14 cellular contexts compared by ENCODE assay signal in the genomic region with DNA sequence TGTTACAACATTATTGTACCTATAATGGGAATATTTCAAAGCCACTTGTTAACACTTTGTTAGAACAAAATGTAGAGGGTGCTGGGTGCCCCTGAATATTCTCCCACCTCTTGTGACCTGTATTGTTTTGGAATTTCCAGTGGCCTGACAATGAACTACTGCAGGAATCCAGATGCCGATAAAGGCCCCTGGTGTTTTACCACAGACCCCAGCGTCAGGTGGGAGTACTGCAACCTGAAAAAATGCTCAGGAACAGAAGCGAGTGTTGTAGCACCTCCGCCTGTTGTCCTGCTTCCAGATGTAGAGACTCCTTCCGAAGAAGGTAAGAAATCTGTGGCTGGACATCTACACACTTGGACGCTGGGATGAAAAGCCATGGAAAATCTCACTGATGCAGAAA. TPM values are rescaled to one million over a fixed set of nuclear protein-coding genes. Genes with fewer than 3 reads are reported as not detected.
DNase-seq lines count a peak whose midpoint lies in the region; ATAC-seq and TF ChIP-seq lines count a peak whose summit lies in the region.
"Had no signal": no experiment of that assay in that cellular context is flagged by ENCODE, and none has a peak within 500 bp of the region (broad histone marks: within the 10 kb centered on the region; RNA-seq: fewer than 3 reads in every experiment).

No MANE protein-coding gene starts in this region.

- intact Hi-C loops in left colon (cut with DNase I, micrococcal nuclease): no loop called here

- DNase-seq in ELR (ENCODE audit: low read depth) (peak; percentile 6), islet precursor cell (peak; percentile 75), left colon (no peak), NOMO-1 treated with DMSO at 0.1 percent for 48 hours (lab: John Stamatoyannopoulos, UW; ENCODE audit: unreplicated experiment) (no peak)
- DNase-seq: activated CD8-positive, alpha-beta memory T cell treated with anti-CD3 and anti-CD28 coated beads, Interleukin-2, amount 50 U/mL, for 4 hours; erythroblast; naive thymus-derived CD8-positive, alpha-beta T cell; NCI-H69; T-helper 9 cell; upper lobe of right lung had no signal

- ATAC-seq in HG02798 (IDR thresholded peaks at IDR 0.05; ENCODE audit: poor library complexity, unreplicated experiment) (peak; percentile 41), SK-N-SH treated with all-trans-retinoic acid at 6 μM for 48 hours (peak; percentile 57), left colon (no peak), HG03432 (IDR thresholded peaks at IDR 0.05; ENCODE audit: unreplicated experiment) (no peak), HG02759 (IDR thresholded peaks at IDR 0.05; ENCODE audit: unreplicated experiment) (no peak)
- ATAC-seq: naive thymus-derived CD8-positive, alpha-beta T cell; upper lobe of right lung had no signal

TF ChIP-seq in SK-N-SH treated with all-trans-retinoic acid at 6 μM for 48 hours, 23 proteins besides CTCF, POLR2A, EP300 and RAD21:
- TF ChIP-seq, protein P1, sequence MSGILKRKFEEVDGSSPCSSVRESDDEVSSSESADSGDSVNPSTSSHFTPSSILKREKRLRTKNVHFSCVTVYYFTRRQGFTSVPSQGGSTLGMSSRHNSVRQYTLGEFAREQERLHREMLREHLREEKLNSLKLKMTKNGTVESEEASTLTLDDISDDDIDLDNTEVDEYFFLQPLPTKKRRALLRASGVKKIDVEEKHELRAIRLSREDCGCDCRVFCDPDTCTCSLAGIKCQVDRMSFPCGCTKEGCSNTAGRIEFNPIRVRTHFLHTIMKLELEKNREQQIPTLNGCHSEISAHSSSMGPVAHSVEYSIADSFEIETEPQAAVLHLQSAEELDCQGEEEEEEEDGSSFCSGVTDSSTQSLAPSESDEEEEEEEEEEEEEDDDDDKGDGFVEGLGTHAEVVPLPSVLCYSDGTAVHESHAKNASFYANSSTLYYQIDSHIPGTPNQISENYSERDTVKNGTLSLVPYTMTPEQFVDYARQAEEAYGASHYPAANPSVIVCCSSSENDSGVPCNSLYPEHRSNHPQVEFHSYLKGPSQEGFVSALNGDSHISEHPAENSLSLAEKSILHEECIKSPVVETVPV (CRISPR knock-in tag; IDR thresholded peaks at IDR 0.05): no peak
- TF ChIP-seq ISL1 (CRISPR knock-in tag; IDR thresholded peaks at IDR 0.05): no peak
- no peak for TF ChIP-seq CSDC2 (CRISPR knock-in tag; IDR thresholded peaks at IDR 0.05)
- no peak for TF ChIP-seq ZFP30 (CRISPR knock-in tag; IDR thresholded peaks at IDR 0.05)
- no peak for TF ChIP-seq ZNF8 (CRISPR knock-in tag; IDR thresholded peaks at IDR 0.05)
- no peak for TF ChIP-seq OSR1 (CRISPR knock-in tag; IDR thresholded peaks at IDR 0.05)
- TF ChIP-seq, protein P2, sequence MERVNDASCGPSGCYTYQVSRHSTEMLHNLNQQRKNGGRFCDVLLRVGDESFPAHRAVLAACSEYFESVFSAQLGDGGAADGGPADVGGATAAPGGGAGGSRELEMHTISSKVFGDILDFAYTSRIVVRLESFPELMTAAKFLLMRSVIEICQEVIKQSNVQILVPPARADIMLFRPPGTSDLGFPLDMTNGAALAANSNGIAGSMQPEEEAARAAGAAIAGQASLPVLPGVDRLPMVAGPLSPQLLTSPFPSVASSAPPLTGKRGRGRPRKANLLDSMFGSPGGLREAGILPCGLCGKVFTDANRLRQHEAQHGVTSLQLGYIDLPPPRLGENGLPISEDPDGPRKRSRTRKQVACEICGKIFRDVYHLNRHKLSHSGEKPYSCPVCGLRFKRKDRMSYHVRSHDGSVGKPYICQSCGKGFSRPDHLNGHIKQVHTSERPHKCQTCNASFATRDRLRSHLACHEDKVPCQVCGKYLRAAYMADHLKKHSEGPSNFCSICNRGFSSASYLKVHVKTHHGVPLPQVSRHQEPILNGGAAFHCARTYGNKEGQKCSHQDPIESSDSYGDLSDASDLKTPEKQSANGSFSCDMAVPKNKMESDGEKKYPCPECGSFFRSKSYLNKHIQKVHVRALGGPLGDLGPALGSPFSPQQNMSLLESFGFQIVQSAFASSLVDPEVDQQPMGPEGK (CRISPR knock-in tag; IDR thresholded peaks at IDR 0.05; ENCODE audit: borderline replicate concordance): no peak
- no peak for TF ChIP-seq SNAI2 (CRISPR knock-in tag; IDR thresholded peaks at IDR 0.05)

RNA-seq across cellular contexts. Expression of a gene that starts 28.9 kb away (rescaled TPM):
- not detected for total RNA-seq in left colon
- total RNA-seq: upper lobe of right lung had no signal

Comparison
In these comparisons a context has a peak if more than half of its experiments do, and no peak if none do; other contexts are left out.
1. DNase-seq: peak in ELR (single experiment) and islet precursor cell (single experiment); none in left colon (0 of 2) and NOMO-1 treated with DMSO at 0.1 percent for 48 hours (single experiment).
2. ATAC-seq: peak in HG02798 (single experiment) and SK-N-SH treated with all-trans-retinoic acid at 6 μM for 48 hours (single experiment); none in left colon (single experiment), HG03432 (single experiment) and HG02759 (single experiment).